In the genomic region with DNA sequence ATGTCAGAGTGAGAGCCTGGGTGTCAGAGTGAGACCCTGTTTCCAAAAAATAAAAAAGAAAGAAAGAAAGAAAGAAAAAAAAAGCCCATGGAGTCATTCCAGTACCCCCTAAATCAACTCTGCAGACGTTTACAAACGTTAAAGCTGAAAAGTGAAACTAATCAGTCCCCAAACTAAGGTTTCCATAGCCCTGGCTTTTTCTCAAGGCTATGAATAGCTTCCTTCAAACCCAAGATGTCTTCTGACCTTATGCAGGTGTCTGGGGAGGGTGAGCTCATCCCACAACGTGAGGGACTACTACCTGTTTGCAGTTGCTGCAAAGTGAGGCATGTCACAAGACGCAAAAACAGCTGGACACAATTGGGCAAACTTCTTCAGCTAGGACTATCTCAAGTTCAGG, we compare ENCODE assay signal across 1 cellular context.
TF ChIP-seq lines count a peak whose summit lies in the region.

No MANE protein-coding gene starts in this region.

TF ChIP-seq in GM12878, 131 proteins besides CTCF, POLR2A, EP300 and RAD21 (continued from another document):
- TF ChIP-seq, protein P1, sequence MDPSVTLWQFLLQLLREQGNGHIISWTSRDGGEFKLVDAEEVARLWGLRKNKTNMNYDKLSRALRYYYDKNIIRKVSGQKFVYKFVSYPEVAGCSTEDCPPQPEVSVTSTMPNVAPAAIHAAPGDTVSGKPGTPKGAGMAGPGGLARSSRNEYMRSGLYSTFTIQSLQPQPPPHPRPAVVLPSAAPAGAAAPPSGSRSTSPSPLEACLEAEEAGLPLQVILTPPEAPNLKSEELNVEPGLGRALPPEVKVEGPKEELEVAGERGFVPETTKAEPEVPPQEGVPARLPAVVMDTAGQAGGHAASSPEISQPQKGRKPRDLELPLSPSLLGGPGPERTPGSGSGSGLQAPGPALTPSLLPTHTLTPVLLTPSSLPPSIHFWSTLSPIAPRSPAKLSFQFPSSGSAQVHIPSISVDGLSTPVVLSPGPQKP (IDR thresholded peaks at IDR 0.05; ENCODE audit: low read depth, low read length), result no peak
- TF ChIP-seq, protein P2, sequence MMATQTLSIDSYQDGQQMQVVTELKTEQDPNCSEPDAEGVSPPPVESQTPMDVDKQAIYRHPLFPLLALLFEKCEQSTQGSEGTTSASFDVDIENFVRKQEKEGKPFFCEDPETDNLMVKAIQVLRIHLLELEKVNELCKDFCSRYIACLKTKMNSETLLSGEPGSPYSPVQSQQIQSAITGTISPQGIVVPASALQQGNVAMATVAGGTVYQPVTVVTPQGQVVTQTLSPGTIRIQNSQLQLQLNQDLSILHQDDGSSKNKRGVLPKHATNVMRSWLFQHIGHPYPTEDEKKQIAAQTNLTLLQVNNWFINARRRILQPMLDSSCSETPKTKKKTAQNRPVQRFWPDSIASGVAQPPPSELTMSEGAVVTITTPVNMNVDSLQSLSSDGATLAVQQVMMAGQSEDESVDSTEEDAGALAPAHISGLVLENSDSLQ (IDR thresholded peaks at IDR 0.05), result peak; percentile 51
- TF ChIP-seq TAF1 (IDR thresholded peaks at IDR 0.05; ENCODE audit: borderline replicate concordance, low read depth, low read length) (no peak), MYB (IDR thresholded peaks at IDR 0.05; ENCODE audit: borderline replicate concordance, low read depth, low read length) (no peak), CHD4 (IDR thresholded peaks at IDR 0.05) (no peak), BRCA1 (IDR thresholded peaks at IDR 0.05; ENCODE audit: low read depth, low read length) (no peak), PAX5 (IDR thresholded peaks at IDR 0.05; ENCODE audit: borderline replicate concordance, low read depth, low read length) (no peak; the same call in 1 of the 2 replicates), MEF2A (IDR thresholded peaks at IDR 0.05; ENCODE audit: insufficient read depth, low read depth, low read length) (peak; percentile 62; the same call in 1 of the 2 replicates), ZNF217 (IDR thresholded peaks at IDR 0.05) (no peak), PML (IDR thresholded peaks at IDR 0.05; ENCODE audit: low read length) (peak; percentile 54; the same call in 1 of the 2 replicates), KAT2A (conservative IDR thresholded peaks at IDR 0.05; ENCODE audit: control insufficient read depth, low read depth, low read length) (no peak)
- TF ChIP-seq, protein P3, sequence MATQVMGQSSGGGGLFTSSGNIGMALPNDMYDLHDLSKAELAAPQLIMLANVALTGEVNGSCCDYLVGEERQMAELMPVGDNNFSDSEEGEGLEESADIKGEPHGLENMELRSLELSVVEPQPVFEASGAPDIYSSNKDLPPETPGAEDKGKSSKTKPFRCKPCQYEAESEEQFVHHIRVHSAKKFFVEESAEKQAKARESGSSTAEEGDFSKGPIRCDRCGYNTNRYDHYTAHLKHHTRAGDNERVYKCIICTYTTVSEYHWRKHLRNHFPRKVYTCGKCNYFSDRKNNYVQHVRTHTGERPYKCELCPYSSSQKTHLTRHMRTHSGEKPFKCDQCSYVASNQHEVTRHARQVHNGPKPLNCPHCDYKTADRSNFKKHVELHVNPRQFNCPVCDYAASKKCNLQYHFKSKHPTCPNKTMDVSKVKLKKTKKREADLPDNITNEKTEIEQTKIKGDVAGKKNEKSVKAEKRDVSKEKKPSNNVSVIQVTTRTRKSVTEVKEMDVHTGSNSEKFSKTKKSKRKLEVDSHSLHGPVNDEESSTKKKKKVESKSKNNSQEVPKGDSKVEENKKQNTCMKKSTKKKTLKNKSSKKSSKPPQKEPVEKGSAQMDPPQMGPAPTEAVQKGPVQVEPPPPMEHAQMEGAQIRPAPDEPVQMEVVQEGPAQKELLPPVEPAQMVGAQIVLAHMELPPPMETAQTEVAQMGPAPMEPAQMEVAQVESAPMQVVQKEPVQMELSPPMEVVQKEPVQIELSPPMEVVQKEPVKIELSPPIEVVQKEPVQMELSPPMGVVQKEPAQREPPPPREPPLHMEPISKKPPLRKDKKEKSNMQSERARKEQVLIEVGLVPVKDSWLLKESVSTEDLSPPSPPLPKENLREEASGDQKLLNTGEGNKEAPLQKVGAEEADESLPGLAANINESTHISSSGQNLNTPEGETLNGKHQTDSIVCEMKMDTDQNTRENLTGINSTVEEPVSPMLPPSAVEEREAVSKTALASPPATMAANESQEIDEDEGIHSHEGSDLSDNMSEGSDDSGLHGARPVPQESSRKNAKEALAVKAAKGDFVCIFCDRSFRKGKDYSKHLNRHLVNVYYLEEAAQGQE (IDR thresholded peaks at IDR 0.05; ENCODE audit: low read depth, low read length), result no peak
- TF ChIP-seq, protein P4, sequence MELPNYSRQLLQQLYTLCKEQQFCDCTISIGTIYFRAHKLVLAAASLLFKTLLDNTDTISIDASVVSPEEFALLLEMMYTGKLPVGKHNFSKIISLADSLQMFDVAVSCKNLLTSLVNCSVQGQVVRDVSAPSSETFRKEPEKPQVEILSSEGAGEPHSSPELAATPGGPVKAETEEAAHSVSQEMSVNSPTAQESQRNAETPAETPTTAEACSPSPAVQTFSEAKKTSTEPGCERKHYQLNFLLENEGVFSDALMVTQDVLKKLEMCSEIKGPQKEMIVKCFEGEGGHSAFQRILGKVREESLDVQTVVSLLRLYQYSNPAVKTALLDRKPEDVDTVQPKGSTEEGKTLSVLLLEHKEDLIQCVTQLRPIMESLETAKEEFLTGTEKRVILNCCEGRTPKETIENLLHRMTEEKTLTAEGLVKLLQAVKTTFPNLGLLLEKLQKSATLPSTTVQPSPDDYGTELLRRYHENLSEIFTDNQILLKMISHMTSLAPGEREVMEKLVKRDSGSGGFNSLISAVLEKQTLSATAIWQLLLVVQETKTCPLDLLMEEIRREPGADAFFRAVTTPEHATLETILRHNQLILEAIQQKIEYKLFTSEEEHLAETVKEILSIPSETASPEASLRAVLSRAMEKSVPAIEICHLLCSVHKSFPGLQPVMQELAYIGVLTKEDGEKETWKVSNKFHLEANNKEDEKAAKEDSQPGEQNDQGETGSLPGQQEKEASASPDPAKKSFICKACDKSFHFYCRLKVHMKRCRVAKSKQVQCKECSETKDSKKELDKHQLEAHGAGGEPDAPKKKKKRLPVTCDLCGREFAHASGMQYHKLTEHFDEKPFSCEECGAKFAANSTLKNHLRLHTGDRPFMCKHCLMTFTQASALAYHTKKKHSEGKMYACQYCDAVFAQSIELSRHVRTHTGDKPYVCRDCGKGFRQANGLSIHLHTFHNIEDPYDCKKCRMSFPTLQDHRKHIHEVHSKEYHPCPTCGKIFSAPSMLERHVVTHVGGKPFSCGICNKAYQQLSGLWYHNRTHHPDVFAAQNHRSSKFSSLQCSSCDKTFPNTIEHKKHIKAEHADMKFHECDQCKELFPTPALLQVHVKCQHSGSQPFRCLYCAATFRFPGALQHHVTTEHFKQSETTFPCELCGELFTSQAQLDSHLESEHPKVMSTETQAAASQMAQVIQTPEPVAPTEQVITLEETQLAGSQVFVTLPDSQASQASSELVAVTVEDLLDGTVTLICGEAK (IDR thresholded peaks at IDR 0.05; ENCODE audit: borderline replicate concordance), result no peak
